Comparison of ENCODE assay signal across 1 cellular context in genomic region chr21:33324311-33325221, GRCh38.
TF ChIP-seq lines count a peak whose summit lies in the region.

Gene IFNAR1, plus strand, starts transcription at chr21:33324970. Its CDS starts 86 bp downstream, at chr21:33325056.

TF ChIP-seq in K562, 482 proteins besides CTCF, POLR2A, EP300 and RAD21 (continued from another document and continues in another):
- TF ChIP-seq MGA (IDR thresholded peaks at IDR 0.05) (peak; percentile 91), TARDBP (IDR thresholded peaks at IDR 0.05) (peak; percentile 81; the same call in 1 of the 2 replicates), ZFP36 (IDR thresholded peaks at IDR 0.05; ENCODE audit: low read depth, low read length, partially characterized antibody) (peak; percentile 28), ELF1 (tag; IDR thresholded peaks at IDR 0.05) (peak; percentile 64), SP1 (CRISPR knock-in tag; IDR thresholded peaks at IDR 0.05) (peak; percentile 79), ZBTB40 (IDR thresholded peaks at IDR 0.05) (peak; percentile 54), ZBTB40 (CRISPR knock-in tag; IDR thresholded peaks at IDR 0.05) (no peak), ZNF354B (CRISPR knock-in tag; IDR thresholded peaks at IDR 0.05) (no peak), GMEB1 (CRISPR knock-in tag; IDR thresholded peaks at IDR 0.05) (peak; percentile 59; the same call in 1 of the 2 replicates), HDAC2 (IDR thresholded peaks at IDR 0.05) (peak; percentile 86), MTA1 (IDR thresholded peaks at IDR 0.05; ENCODE audit: borderline replicate concordance) (peak; percentile 80), BRD9 (IDR thresholded peaks at IDR 0.05; ENCODE audit: low read depth, partially characterized antibody) (peak; percentile 73), MLLT1 (IDR thresholded peaks at IDR 0.05) (peak; percentile 66 to 79; a peak in 3 of 4 replicates), HIVEP1 (CRISPR knock-in tag; IDR thresholded peaks at IDR 0.05) (0 out of 2 replicates have a peak, but pooled peaks have one; percentile 6), SETDB1 (IDR thresholded peaks at IDR 0.05; ENCODE audit: low read length) (peak; percentile 52), SUPT5H (IDR thresholded peaks at IDR 0.05) (peak; percentile 98), ZNF316 (IDR thresholded peaks at IDR 0.05) (no peak), GATAD2B (IDR thresholded peaks at IDR 0.05; ENCODE audit: borderline replicate concordance) (no peak), ZKSCAN1 (IDR thresholded peaks at IDR 0.05; ENCODE audit: low read depth, low read length) (peak; percentile 51; the same call in 1 of the 2 replicates), FOXJ2 (tag; IDR thresholded peaks at IDR 0.05) (peak; percentile 7; the same call in 1 of the 2 replicates), ARNT (IDR thresholded peaks at IDR 0.05) (peak in 1 of 2 experiments; percentile 68; a peak in 1 of 4 replicates), ZNF740 (CRISPR knock-in tag; IDR thresholded peaks at IDR 0.05) (peak; percentile 57; the same call in 1 of the 2 replicates), ZNF740 (tag; IDR thresholded peaks at IDR 0.05) (no peak), MXI1 (IDR thresholded peaks at IDR 0.05; ENCODE audit: low read depth, low read length) (peak; percentile 53; the same call in 1 of the 2 replicates), JUNB (CRISPR knock-in tag; conservative IDR thresholded peaks at IDR 0.05) (peak; percentile 13; the same call in 1 of the 2 replicates), HMGN3 (IDR thresholded peaks at IDR 0.05; ENCODE audit: borderline replicate concordance, extremely low read depth, insufficient read length, low read depth, low read length) (peak; percentile 87), CREB1 (IDR thresholded peaks at IDR 0.05) (no peak; the same call in 1 of the 2 replicates), CREB1 (CRISPR knock-in tag; IDR thresholded peaks at IDR 0.05) (peak; percentile 79), ZKSCAN3 (CRISPR knock-in tag; IDR thresholded peaks at IDR 0.05) (no peak), ZNF583 (CRISPR knock-in tag; IDR thresholded peaks at IDR 0.05) (no peak), TBP (optimal IDR thresholded peaks at IDR 0.05; ENCODE audit: low read depth, low read length) (peak; percentile 79), XRCC5 (IDR thresholded peaks at IDR 0.05; ENCODE audit: low read depth, low read length) (no peak; the same call in 1 of the 2 replicates), ELF2 (CRISPR knock-in tag; IDR thresholded peaks at IDR 0.05) (peak; percentile 69; the same call in 1 of the 2 replicates), HCFC1 (IDR thresholded peaks at IDR 0.05; ENCODE audit: low read depth, low read length) (peak; percentile 41; the same call in 1 of the 2 replicates), HDAC8 (tag; IDR thresholded peaks at IDR 0.05) (no peak), ZNF12 (CRISPR knock-in tag; IDR thresholded peaks at IDR 0.05) (peak; percentile 61; the same call in 1 of the 2 replicates), RBM14 (IDR thresholded peaks at IDR 0.05; ENCODE audit: borderline replicate concordance, insufficient read depth, low read depth, low read length) (0 out of 2 replicates have a peak, but pooled peaks have one; percentile 23)
